29 cellular contexts compared by ENCODE assay signal in genomic region chr4:111596491-111596890, GRCh38.
"Had no signal": no experiment of that assay in that cellular context is flagged by ENCODE, and none has a peak within 500 bp of the region (broad histone marks: within the 10 kb centered on the region; RNA-seq: fewer than 3 reads in every experiment).

No MANE protein-coding gene starts in this region.

- ATAC-seq: activated CD4-positive, alpha-beta T cell treated with anti-CD3 and anti-CD28 coated beads for 36 hours; activated CD4-positive, CD25-positive, alpha-beta regulatory T cell treated with anti-CD3 and anti-CD28 coated beads, Interleukin-2, amount 50 U/mL, for 24 hours; activated CD8-positive, alpha-beta memory T cell treated with anti-CD3 and anti-CD28 coated beads, Interleukin-2, amount 10 ng/mL, durations not matched to agents 7 days and 5 days; activated CD8-positive, alpha-beta T cell treated with anti-CD3 and anti-CD28 coated beads, Interleukin-2, amount 10 ng/mL, durations not matched to agents 7 days and 5 days; activated naive CD8-positive, alpha-beta T cell treated with anti-CD3 and anti-CD28 coated beads, Interleukin-2, amount 50 U/mL, for 24 hours; WTC11 had no signal

- FAIRE-seq: bronchial epithelial cell had no signal

- DNase-seq: activated CD4-positive, alpha-beta memory T cell treated with anti-CD3 and anti-CD28 coated beads, Interleukin-2, amount 10 ng/mL, durations not matched to agents 7 days and 5 days; activated CD4-positive, alpha-beta T cell treated with anti-CD3 and anti-CD28 coated beads for 1 hour; activated CD4-positive, alpha-beta T cell treated with anti-CD3 and anti-CD28 coated beads for 36 hours; activated CD4-positive, alpha-beta T cell treated with anti-CD3 and anti-CD28 coated beads for 48 hours; activated CD4-positive, alpha-beta T cell treated with anti-CD3 and anti-CD28 coated beads, Interleukin-2, amount 10 ng/mL, durations not matched to agents 7 days and 5 days; activated CD4-positive, alpha-beta T cell treated with anti-CD3 and anti-CD28 coated beads, Interleukin-2, amount 50 U/mL, for 48 hours; activated CD4-positive, CD25-positive, alpha-beta regulatory T cell; activated CD8-positive, alpha-beta memory T cell treated with anti-CD3 and anti-CD28 coated beads for 24 hours; activated CD8-positive, alpha-beta memory T cell treated with anti-CD3 and anti-CD28 coated beads, Interleukin-2, amount 10 ng/mL, durations not matched to agents 7 days and 5 days; activated CD8-positive, alpha-beta memory T cell treated with anti-CD3 and anti-CD28 coated beads, Interleukin-2, amount 50 U/mL, for 48 hours; activated CD8-positive, alpha-beta T cell treated with anti-CD3 and anti-CD28 coated beads, Interleukin-2, amount 10 ng/mL, durations not matched to agents 7 days and 5 days; activated effector memory CD4-positive, alpha-beta T cell treated with Interleukin-2 at 50 U/mL for 16 hours; activated gamma-delta T cell; activated naive CD4-positive, alpha-beta T cell treated with anti-CD3 and anti-CD28 coated beads, Interleukin-2, amount 10 ng/mL, durations not matched to agents 7 days and 5 days; activated naive CD4-positive, alpha-beta T cell treated with Interleukin-2 at 50 U/mL for 16 hours; activated naive CD8-positive, alpha-beta T cell treated with anti-CD3 and anti-CD28 coated beads, Interleukin-2, amount 10 ng/mL, durations not matched to agents 7 days and 5 days; activated naive CD8-positive, alpha-beta T cell treated with anti-CD3 and anti-CD28 coated beads, Interleukin-2, amount 50 U/mL, for 24 hours; activated T-cell treated with anti-CD3 and anti-CD28 coated beads, Interleukin-2, amount 50 U/mL, for 24 hours; activated T-cell treated with anti-CD3 and anti-CD28 coated beads, Interleukin-2, amount 50 U/mL, for 48 hours; amygdala; anterior cingulate cortex; caudate nucleus; cerebellar nuclear complex; T-helper 2 cell; T-helper 9 cell; WERI-Rb-1 had no signal
